ENCODE assay signal across 1 cellular context in the genomic region with DNA sequence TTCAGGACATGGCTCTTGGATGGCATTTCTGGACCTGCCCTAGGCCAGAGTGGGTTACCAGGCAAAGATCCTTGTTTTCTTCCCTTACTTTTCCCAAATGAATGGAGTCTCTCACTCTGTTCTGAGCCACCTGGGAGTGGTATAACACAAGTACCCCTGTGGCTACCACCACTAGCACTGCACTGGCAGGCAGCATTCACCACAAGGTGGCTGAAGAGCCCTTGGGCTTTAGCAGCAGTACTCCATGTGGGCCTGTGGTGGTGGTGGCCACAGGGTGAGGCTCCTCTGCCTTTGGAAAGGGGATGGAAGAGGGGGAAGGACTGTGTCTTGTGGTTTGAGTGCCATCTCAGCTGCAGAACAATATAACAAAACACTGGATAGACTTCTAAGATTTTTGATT.
TF ChIP-seq lines count a peak whose summit lies in the region.

No MANE protein-coding gene starts in this region.

TF ChIP-seq in SK-N-SH treated with all-trans-retinoic acid at 6 μM for 48 hours, 23 proteins besides CTCF, POLR2A, EP300 and RAD21 (continued from another document):
- TF ChIP-seq RARB (CRISPR knock-in tag; IDR thresholded peaks at IDR 0.05) (no peak), ZNF565 (CRISPR knock-in tag; conservative IDR thresholded peaks at IDR 0.05; ENCODE audit: low read depth) (no peak)
TF ChIP-seq in SK-N-SH treated with all-trans-retinoic acid at 6 μM for 48 hours: peak in this region for 0.
